ENCODE assay signal across 1 cellular context in the genomic region with DNA sequence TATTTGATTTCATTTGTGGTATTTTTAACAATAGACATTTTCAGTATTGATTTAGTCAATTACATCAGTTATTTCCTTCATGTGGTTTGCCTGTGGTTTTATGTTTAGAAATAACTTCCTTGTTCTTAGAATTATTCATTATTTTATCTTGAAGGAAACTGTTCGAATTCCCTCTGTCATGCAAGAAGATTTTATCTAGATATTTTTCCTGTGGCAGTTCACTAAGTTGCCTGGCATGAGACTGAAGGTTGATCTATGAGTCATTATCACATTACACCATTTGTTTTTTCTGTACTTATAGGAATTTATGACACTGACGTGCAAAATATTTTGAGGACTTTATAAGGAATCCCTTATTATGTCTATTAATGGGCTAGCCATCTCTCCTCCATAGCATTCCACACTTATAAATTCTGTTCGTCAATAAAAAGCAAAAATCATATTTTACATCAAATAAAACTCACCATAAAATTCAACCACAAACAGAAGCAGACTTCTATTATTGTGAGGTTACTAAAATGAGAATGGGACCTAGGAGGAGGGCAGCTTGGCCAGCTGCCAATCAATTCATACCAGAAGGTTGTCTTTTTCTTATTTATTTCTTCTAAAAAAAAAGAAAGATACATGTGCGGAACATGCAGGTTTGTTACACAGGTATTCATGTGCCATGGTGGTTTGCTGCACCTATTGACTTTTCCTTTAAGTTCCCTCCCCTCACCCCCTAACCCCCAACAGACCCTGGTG.
A peak's percentile ranks its signal among the peaks of the same experiment; 100 is the strongest.
TF ChIP-seq lines count a peak whose summit lies in the region.

No MANE protein-coding gene starts in this region.

TF ChIP-seq in SK-N-SH, 30 proteins besides CTCF, POLR2A, EP300 and RAD21 (continued from another document):
- TF ChIP-seq EZH2phosphoT487 (IDR thresholded peaks at IDR 0.05; ENCODE audit: borderline replicate concordance, low read depth) (no peak), NRF1 (IDR thresholded peaks at IDR 0.05; ENCODE audit: low read depth, low read length) (no peak), MEF2A (IDR thresholded peaks at IDR 0.05; ENCODE audit: borderline replicate concordance, low read depth) (peak; percentile 45; the same call in 1 of the 2 replicates), GABPA (IDR thresholded peaks at IDR 0.05; ENCODE audit: low read depth) (no peak), SIN3A (IDR thresholded peaks at IDR 0.05; ENCODE audit: borderline replicate concordance, low read depth, low read length) (no peak), RFX5 (IDR thresholded peaks at IDR 0.05; ENCODE audit: low read length) (no peak), POLR2AphosphoS5 (IDR thresholded peaks at IDR 0.05; ENCODE audit: low read depth, low read length) (no peak), MXI1 (IDR thresholded peaks at IDR 0.05; ENCODE audit: low read depth, low read length) (no peak), RXRA (IDR thresholded peaks at IDR 0.05; ENCODE audit: borderline replicate concordance, low read depth) (no peak), TEAD4 (IDR thresholded peaks at IDR 0.05; ENCODE audit: borderline replicate concordance, insufficient read depth) (peak; percentile 76; the same call in 1 of the 2 replicates), SMC3 (IDR thresholded peaks at IDR 0.05; ENCODE audit: low read depth, low read length) (no peak), ELF1 (IDR thresholded peaks at IDR 0.05) (no peak), RCOR1 (IDR thresholded peaks at IDR 0.05; ENCODE audit: low read length) (no peak), GATA2 (CRISPR knock-in tag; IDR thresholded peaks at IDR 0.05) (no peak), USF1 (IDR thresholded peaks at IDR 0.05; ENCODE audit: borderline replicate concordance, low read depth) (no peak), FOXJ3 (CRISPR knock-in tag; IDR thresholded peaks at IDR 0.05) (no peak), TAF1 (IDR thresholded peaks at IDR 0.05; ENCODE audit: borderline replicate concordance, low read depth, low read length) (no peak), FOXM1 (IDR thresholded peaks at IDR 0.05; ENCODE audit: low read depth) (0 out of 2 replicates have a peak, but pooled peaks have one; percentile 22), MAX (IDR thresholded peaks at IDR 0.05; ENCODE audit: low read depth) (no peak), CHD2 (IDR thresholded peaks at IDR 0.05; ENCODE audit: low read length, partially characterized antibody) (no peak)
- TF ChIP-seq, protein P1, sequence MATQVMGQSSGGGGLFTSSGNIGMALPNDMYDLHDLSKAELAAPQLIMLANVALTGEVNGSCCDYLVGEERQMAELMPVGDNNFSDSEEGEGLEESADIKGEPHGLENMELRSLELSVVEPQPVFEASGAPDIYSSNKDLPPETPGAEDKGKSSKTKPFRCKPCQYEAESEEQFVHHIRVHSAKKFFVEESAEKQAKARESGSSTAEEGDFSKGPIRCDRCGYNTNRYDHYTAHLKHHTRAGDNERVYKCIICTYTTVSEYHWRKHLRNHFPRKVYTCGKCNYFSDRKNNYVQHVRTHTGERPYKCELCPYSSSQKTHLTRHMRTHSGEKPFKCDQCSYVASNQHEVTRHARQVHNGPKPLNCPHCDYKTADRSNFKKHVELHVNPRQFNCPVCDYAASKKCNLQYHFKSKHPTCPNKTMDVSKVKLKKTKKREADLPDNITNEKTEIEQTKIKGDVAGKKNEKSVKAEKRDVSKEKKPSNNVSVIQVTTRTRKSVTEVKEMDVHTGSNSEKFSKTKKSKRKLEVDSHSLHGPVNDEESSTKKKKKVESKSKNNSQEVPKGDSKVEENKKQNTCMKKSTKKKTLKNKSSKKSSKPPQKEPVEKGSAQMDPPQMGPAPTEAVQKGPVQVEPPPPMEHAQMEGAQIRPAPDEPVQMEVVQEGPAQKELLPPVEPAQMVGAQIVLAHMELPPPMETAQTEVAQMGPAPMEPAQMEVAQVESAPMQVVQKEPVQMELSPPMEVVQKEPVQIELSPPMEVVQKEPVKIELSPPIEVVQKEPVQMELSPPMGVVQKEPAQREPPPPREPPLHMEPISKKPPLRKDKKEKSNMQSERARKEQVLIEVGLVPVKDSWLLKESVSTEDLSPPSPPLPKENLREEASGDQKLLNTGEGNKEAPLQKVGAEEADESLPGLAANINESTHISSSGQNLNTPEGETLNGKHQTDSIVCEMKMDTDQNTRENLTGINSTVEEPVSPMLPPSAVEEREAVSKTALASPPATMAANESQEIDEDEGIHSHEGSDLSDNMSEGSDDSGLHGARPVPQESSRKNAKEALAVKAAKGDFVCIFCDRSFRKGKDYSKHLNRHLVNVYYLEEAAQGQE (IDR thresholded peaks at IDR 0.05; ENCODE audit: low read depth, low read length), result no peak
- TF ChIP-seq, protein P2, sequence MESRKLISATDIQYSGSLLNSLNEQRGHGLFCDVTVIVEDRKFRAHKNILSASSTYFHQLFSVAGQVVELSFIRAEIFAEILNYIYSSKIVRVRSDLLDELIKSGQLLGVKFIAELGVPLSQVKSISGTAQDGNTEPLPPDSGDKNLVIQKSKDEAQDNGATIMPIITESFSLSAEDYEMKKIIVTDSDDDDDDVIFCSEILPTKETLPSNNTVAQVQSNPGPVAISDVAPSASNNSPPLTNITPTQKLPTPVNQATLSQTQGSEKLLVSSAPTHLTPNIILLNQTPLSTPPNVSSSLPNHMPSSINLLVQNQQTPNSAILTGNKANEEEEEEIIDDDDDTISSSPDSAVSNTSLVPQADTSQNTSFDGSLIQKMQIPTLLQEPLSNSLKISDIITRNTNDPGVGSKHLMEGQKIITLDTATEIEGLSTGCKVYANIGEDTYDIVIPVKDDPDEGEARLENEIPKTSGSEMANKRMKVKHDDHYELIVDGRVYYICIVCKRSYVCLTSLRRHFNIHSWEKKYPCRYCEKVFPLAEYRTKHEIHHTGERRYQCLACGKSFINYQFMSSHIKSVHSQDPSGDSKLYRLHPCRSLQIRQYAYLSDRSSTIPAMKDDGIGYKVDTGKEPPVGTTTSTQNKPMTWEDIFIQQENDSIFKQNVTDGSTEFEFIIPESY (IDR thresholded peaks at IDR 0.05; ENCODE audit: borderline replicate concordance, low read depth), result no peak
- TF ChIP-seq, protein P3, sequence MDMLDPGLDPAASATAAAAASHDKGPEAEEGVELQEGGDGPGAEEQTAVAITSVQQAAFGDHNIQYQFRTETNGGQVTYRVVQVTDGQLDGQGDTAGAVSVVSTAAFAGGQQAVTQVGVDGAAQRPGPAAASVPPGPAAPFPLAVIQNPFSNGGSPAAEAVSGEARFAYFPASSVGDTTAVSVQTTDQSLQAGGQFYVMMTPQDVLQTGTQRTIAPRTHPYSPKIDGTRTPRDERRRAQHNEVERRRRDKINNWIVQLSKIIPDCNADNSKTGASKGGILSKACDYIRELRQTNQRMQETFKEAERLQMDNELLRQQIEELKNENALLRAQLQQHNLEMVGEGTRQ (IDR thresholded peaks at IDR 0.05; ENCODE audit: borderline replicate concordance, low read depth, low read length), result no peak
